In genomic region chr10:95308389-95309302, GRCh38 we compare ENCODE assay signal across 9 cellular contexts. TPM values are rescaled to one million over a fixed set of nuclear protein-coding genes. Genes with fewer than 3 reads are reported as not detected.
DNase-seq lines count a peak whose midpoint lies in the region; ATAC-seq and TF ChIP-seq lines count a peak whose summit lies in the region.
"Had no signal": no experiment of that assay in that cellular context is flagged by ENCODE, and none has a peak within 500 bp of the region (broad histone marks: within the 10 kb centered on the region; RNA-seq: fewer than 3 reads in every experiment).

No MANE protein-coding gene starts in this region.

- TF ChIP-seq EP300 in sigmoid colon (IDR thresholded peaks at IDR 0.05): no peak

- no peak for TF ChIP-seq POLR2A in sigmoid colon (IDR thresholded peaks at IDR 0.05)

- no peak for TF ChIP-seq CTCF in sigmoid colon (IDR thresholded peaks at IDR 0.05)

- H3K4me3 ChIP-seq in sigmoid colon: no peak overlapping the region

- no peaks in the 10 kb centered on the region for H3K9me3 ChIP-seq in sigmoid colon

- 24 to 51% methylated on average over 8 of the region's 8 CpGs for WGBS in sigmoid colon, 2 donors

- no peaks in the 10 kb centered on the region for H3K27me3 ChIP-seq in sigmoid colon

- H3K27ac ChIP-seq in sigmoid colon: peak overlapping the region; percentile 57 to 80 (median 74)
- H3K27ac ChIP-seq: 22Rv1 had no signal

- no peak for ATAC-seq in GM21529 (IDR thresholded peaks at IDR 0.05; ENCODE audit: unreplicated experiment)

- DNase-seq in DMS53 (lab: John Stamatoyannopoulos, UW) (peak; percentile 62), DMS53 treated with DMSO at 0.1 percent for 48 hours (lab: John Stamatoyannopoulos, UW; ENCODE audit: unreplicated experiment) (no peak), SK-MEL-5 (ENCODE audit: low read depth, low spot score) (peak; percentile 13), glomerular visceral epithelial cell (ENCODE audit: extremely low spot score) (peak; percentile 99), sigmoid colon (peak; percentile 94), GF-D8 (lab: John Stamatoyannopoulos, UW) (no peak)
- no peak for DNase-seq in activated CD4-positive, alpha-beta T cell treated with anti-CD3 and anti-CD28 coated beads, Interleukin-2, amount 50 U/mL, for 4 hours

- in situ Hi-C loops in SK-MEL-5 (cut with HindIII; ENCODE audit: low pct_unique_long_range_greater_than_20kb, low sequenced_read_pairs): no loop called here

- H3K36me3 ChIP-seq in sigmoid colon: peaks cover 0 to 12% (median 8%) of the 10 kb centered on the region in 4 donors

- intact Hi-C loops in sigmoid colon (cut with DNase I): no loop called here

- peaks cover 0 to 56% (median 40%) of the 10 kb centered on the region in 4 donors for H3K4me1 ChIP-seq in sigmoid colon

RNA-seq across cellular contexts. Expression of gene PDLIM1, which starts 17.8 kb away (rescaled TPM):
- total RNA-seq in SK-MEL-5 (2014; rRNA removed; shearing (Covaris generic)): 3.8 and 4.4 TPM in 2 replicates
- 31.8 and 32.5 TPM in 2 replicates for polyA plus RNA-seq in SK-MEL-5 (2015; cell fraction: cytosol; rRNA removed)
- polyA plus RNA-seq in SK-MEL-5 (2015; cell fraction: nucleus; rRNA removed): 5.1 and 8.6 TPM in 2 replicates
- 10 to 100 TPM; 27.8 to 75.3 (median 43.9) TPM for total RNA-seq in sigmoid colon
- 100 to 1,000 TPM; 197 to 488 (median 377) TPM for polyA plus RNA-seq in sigmoid colon

Comparison
In these comparisons a context has a peak if more than half of its experiments do, and no peak if none do; other contexts are left out.
1. DNase-seq: peak in DMS53 (single experiment), SK-MEL-5 (single experiment), glomerular visceral epithelial cell (single experiment) and sigmoid colon (single experiment); none in DMS53 treated with DMSO at 0.1 percent for 48 hours (single experiment), GF-D8 (single experiment) and activated CD4-positive, alpha-beta T cell treated with anti-CD3 and anti-CD28 coated beads, Interleukin-2, amount 50 U/mL, for 4 hours (0 of 2).